In genomic region chr1:151401125-151401788, GRCh38 we compare ENCODE assay signal across 12 cellular contexts. TPM values are rescaled to one million over a fixed set of nuclear protein-coding genes. Genes with fewer than 3 reads are reported as not detected.
DNase-seq lines count a peak whose midpoint lies in the region; ATAC-seq and TF ChIP-seq lines count a peak whose summit lies in the region.
"Had no signal": no experiment of that assay in that cellular context is flagged by ENCODE, and none has a peak within 500 bp of the region (broad histone marks: within the 10 kb centered on the region; RNA-seq: fewer than 3 reads in every experiment).

No MANE protein-coding gene starts in this region.

- peaks cover 58% of the 10 kb centered on the region for H3K36me3 Mint-ChIP-seq in T-helper 2 cell treated with Interferon-gamma antibody and Interleukin-4, amounts not matched to agents 5 μg/mL and 100 μg/mL, for 36 hours (ENCODE audit: low read depth)

- H3K9me2 ChIP-seq in PC-3 (replicated peaks; ENCODE audit: low read length): no peaks in the 10 kb centered on the region

- no peak for TF ChIP-seq CTCF in PC-3 (conservative IDR thresholded peaks at IDR 0.05; ENCODE audit: low read depth, low read length)
- TF ChIP-seq CTCF in dorsolateral prefrontal cortex (IDR thresholded peaks at IDR 0.05 in 54 of 56, conservative IDR thresholded peaks at IDR 0.05 in 2 of 56; ENCODE audit: low read depth in 1 of 56, partially characterized antibody in 56 of 56): no peak

- no TSS peak for BruUV-seq in PC-3 (replicated peaks; lab: Mats Ljungman, UMichigan)

- H3K4me3 ChIP-seq in PC-3 (ENCODE audit: low read length) (peak overlapping the region; percentile 91), dorsolateral prefrontal cortex (peak overlapping the region in 33 of 59 donors; percentile 0 to 100 (median 96))

- ATAC-seq in PC-3: no peak
- ATAC-seq in HG03439 (IDR thresholded peaks at IDR 0.05; ENCODE audit: unreplicated experiment): no peak
- no peak for ATAC-seq in HG02623 (IDR thresholded peaks at IDR 0.05; ENCODE audit: unreplicated experiment)
- no peak for ATAC-seq in GM21367 (IDR thresholded peaks at IDR 0.05; ENCODE audit: unreplicated experiment)

- peak overlapping the region; percentile 100 for H3K27ac Mint-ChIP-seq in T-helper 2 cell treated with Interferon-gamma antibody and Interleukin-4, amounts not matched to agents 5 μg/mL and 100 μg/mL, for 36 hours

- no peaks in the 10 kb centered on the region for H3K9me3 ChIP-seq in PC-3 (ENCODE audit: low read length)
- H3K9me3 ChIP-seq: HAP-1, suprapubic skin had no signal

- H3K79me2 ChIP-seq in PC-3 (ENCODE audit: low read length): peaks cover 27% of the 10 kb centered on the region

- H3K27me3 ChIP-seq in PC-3 (ENCODE audit: low read length) (no peaks in the 10 kb centered on the region), dorsolateral prefrontal cortex (no peaks in the 10 kb centered on the region)
- H3K27me3 ChIP-seq: suprapubic skin had no signal

- no peaks in the 10 kb centered on the region for H3F3A ChIP-seq in PC-3 (ENCODE audit: low read length, unreplicated experiment)

- CTCF ChIA-PET in PC-3 (lab: Charles Lee): no interaction called here

- peaks cover 16% of the 10 kb centered on the region for H3K4me1 Mint-ChIP-seq in T-helper 2 cell treated with Interferon-gamma antibody and Interleukin-4, amounts not matched to agents 5 μg/mL and 100 μg/mL, for 36 hours (ENCODE audit: low read depth)

- no peak overlapping the region for H2AFZ ChIP-seq in PC-3 (ENCODE audit: low read length)

- H3K9ac ChIP-seq in PC-3 (ENCODE audit: low read length): no peak overlapping the region

- H3K4me2 ChIP-seq in PC-3 (ENCODE audit: low read length): peak overlapping the region; percentile 88

- peaks cover 3% of the 10 kb centered on the region for H3K27me3 Mint-ChIP-seq in T-helper 2 cell treated with Interferon-gamma antibody and Interleukin-4, amounts not matched to agents 5 μg/mL and 100 μg/mL, for 36 hours (ENCODE audit: low read depth)

- peaks cover 5% of the 10 kb centered on the region for H4K20me1 ChIP-seq in PC-3 (ENCODE audit: low read length)

- H3K36me3 ChIP-seq in PC-3 (ENCODE audit: low read depth, low read length): peaks cover 39% of the 10 kb centered on the region

- H3K4me1 ChIP-seq in PC-3 (ENCODE audit: insufficient read depth, low read length): peaks cover 13% of the 10 kb centered on the region

- intact Hi-C loops in PC-3 (cut with micrococcal nuclease): no loop called here
- intact Hi-C loops in dorsolateral prefrontal cortex (cut with DNase I): no loop called here

- H3K4me3 Mint-ChIP-seq in T-helper 2 cell treated with Interferon-gamma antibody and Interleukin-4, amounts not matched to agents 5 μg/mL and 100 μg/mL, for 36 hours: peak overlapping the region; percentile 96

- H3K27ac ChIP-seq in PC-3 (ENCODE audit: low read length): no peak overlapping the region
- peak overlapping the region in 5 of 59 donors; percentile 32 to 96 (median 91) for H3K27ac ChIP-seq in dorsolateral prefrontal cortex

- no peak for DNase-seq in T-helper 2 cell treated with Interferon-gamma antibody and Interleukin-4, amounts not matched to agents 5 μg/mL and 100 μg/mL, for 36 hours (ENCODE audit: low spot score)
- no peak for DNase-seq in T-helper 2 cell
- peak; percentile 24 for DNase-seq in PC-3
- no peak for DNase-seq in dorsolateral prefrontal cortex
- peak; percentile 19 for DNase-seq in renal cortical epithelial cell (ENCODE audit: low read depth)
- DNase-seq: NK-92 treated with Interleukin-12 subunit alpha and Interleukin-12 subunit beta, amount 100 ng/mL, for 24 hours had no signal

- POLR2A ChIA-PET in PC-3 (lab: Charles Lee; ENCODE audit: unreplicated experiment): interaction anchor here (0.6 kb wide), 1 partner anchor 19 kb away, joined by 3 read pairs; no protein-coding TSS in a partner anchor

- no peaks in the 10 kb centered on the region for H3K9me3 Mint-ChIP-seq in T-helper 2 cell treated with Interferon-gamma antibody and Interleukin-4, amounts not matched to agents 5 μg/mL and 100 μg/mL, for 36 hours

RNA-seq across cellular contexts. Expression of gene PSMB4, which starts 1.9 kb away (rescaled TPM):
- total RNA-seq in PC-3 (2014; rRNA removed) (734 and 818 TPM in 2 replicates), dorsolateral prefrontal cortex (100 to 1,000 TPM; 103 to 226 (median 181) TPM), renal cortical epithelial cell (207 and 403 TPM in 2 replicates)

RNA-seq across cellular contexts. Expression of gene SELENBP1, which starts 28.8 kb away (rescaled TPM):
- 29.8 and 73.5 TPM in 2 replicates for total RNA-seq in PC-3 (2014; rRNA removed)
- 100 to 1,000 TPM in 1 of 120 experiments, 10 to 100 TPM in 119; 14.5 to 109 (median 42.1) TPM for total RNA-seq in dorsolateral prefrontal cortex
- total RNA-seq in renal cortical epithelial cell: 5.0 and 26.8 TPM in 2 replicates
- total RNA-seq: activated CD8-positive, alpha-beta memory T cell treated with anti-CD3 and anti-CD28 coated beads for 36 hours had no signal

RNA-seq across cellular contexts. Expression of gene RFX5, which starts 54.2 kb away (rescaled TPM):
- total RNA-seq in PC-3 (2014; rRNA removed) (34.1 and 41.0 TPM in 2 replicates), dorsolateral prefrontal cortex (10 to 100 TPM; 21.1 to 65.9 (median 38.7) TPM), renal cortical epithelial cell (92.2 and 111 TPM in 2 replicates)

RNA-seq across cellular contexts. Expression of gene POGZ, which starts 58.0 kb away (rescaled TPM):
- 30.5 and 77.9 TPM in 2 replicates for total RNA-seq in PC-3 (2014; rRNA removed)
- total RNA-seq in dorsolateral prefrontal cortex: 100 to 1,000 TPM; 132 to 285 (median 204) TPM
- total RNA-seq in renal cortical epithelial cell: 8.2 and 41.7 TPM in 2 replicates

Comparison
In these comparisons a context has a peak if more than half of its experiments do, and no peak if none do; other contexts are left out.
1. DNase-seq: peak in PC-3 (single experiment) and renal cortical epithelial cell (single experiment); none in T-helper 2 cell treated with Interferon-gamma antibody and Interleukin-4, amounts not matched to agents 5 μg/mL and 100 μg/mL, for 36 hours (single experiment), T-helper 2 cell (0 of 5) and dorsolateral prefrontal cortex (0 of 10).